In genomic region chr6:113019176-113019575, GRCh38 we compare ENCODE assay signal across 18 cellular contexts.
DNase-seq lines count a peak whose midpoint lies in the region; ATAC-seq, FAIRE-seq and TF ChIP-seq lines count a peak whose summit lies in the region.
"Had no signal": no experiment of that assay in that cellular context is flagged by ENCODE, and none has a peak within 500 bp of the region (broad histone marks: within the 10 kb centered on the region; RNA-seq: fewer than 3 reads in every experiment).

No MANE protein-coding gene starts in this region.

- no peaks in the 10 kb centered on the region for H3K79me2 ChIP-seq in endothelial cell of umbilical vein (ENCODE audit: control insufficient read depth, insufficient read depth, low read length)

- POLR2A ChIA-PET in endothelial cell of umbilical vein (lab: Charles Lee) = no interaction called here

- ATAC-seq in RWPE2 (ENCODE audit: low read depth) = no peak
- ATAC-seq: activated naive CD8-positive, alpha-beta T cell treated with anti-CD3 and anti-CD28 coated beads, Interleukin-2, amount 50 U/mL, for 24 hours; natural killer cell treated with Interleukin-12 subunit alpha and Interleukin-12 subunit beta and Interleukin-15 and Interleukin-18, amount 100 ng/mL, for 72 hours had no signal

- H2AFZ ChIP-seq in endothelial cell of umbilical vein (ENCODE audit: low read depth, low read length) = peak overlapping the region; percentile 97

- no peak for TF ChIP-seq POLR2A in endothelial cell of umbilical vein (IDR thresholded peaks at IDR 0.05; ENCODE audit: low read depth, low read length)

- 84% methylated on average over 3 of the region's 3 CpGs for WGBS in thymus

- peaks cover 19% of the 10 kb centered on the region for H3K4me1 Mint-ChIP-seq in nephron
- H3K4me1 Mint-ChIP-seq: activated naive CD8-positive, alpha-beta T cell treated with anti-CD3 and anti-CD28 coated beads, Interleukin-2, amount 50 U/mL, for 24 hours; IgD-negative memory B cell had no signal

- BruUV-seq in endothelial cell of umbilical vein (replicated peaks; lab: Mats Ljungman, UMichigan) = TSS peak; percentile 42

- H3K9me3 ChIP-seq in RWPE2 (ENCODE audit: severe bottlenecking) (no peaks in the 10 kb centered on the region), endothelial cell of umbilical vein (replicated peaks; ENCODE audit: control insufficient read depth, insufficient read depth, low read length) (no peaks in the 10 kb centered on the region), thymus (ENCODE audit: control insufficient read depth) (no peaks in the 10 kb centered on the region)
- H3K9me3 ChIP-seq: BE2C, Peyer's patch had no signal

- H3K27ac ChIP-seq in RWPE2 (ENCODE audit: poor library complexity, severe bottlenecking) = peak overlapping the region; percentile 50
- peak overlapping the region; percentile 96 for H3K27ac ChIP-seq in endothelial cell of umbilical vein (ENCODE audit: insufficient read depth, low read depth, low read length)
- peak overlapping the region; percentile 6 for H3K27ac ChIP-seq in thymus (ENCODE audit: low read depth)
- H3K27ac ChIP-seq: Peyer's patch had no signal

- DNase-seq in RWPE2 (ENCODE audit: low spot score) (no peak), endothelial cell of umbilical vein (ENCODE audit: low read depth, low spot score) (no peak), UCSD-AML1 (lab: John Stamatoyannopoulos, UW; ENCODE audit: unreplicated experiment) (no peak), CD1c-positive myeloid dendritic cell (ENCODE audit: extremely low spot score) (no peak), DMS153 treated with DMSO at 0.1 percent for 48 hours (lab: John Stamatoyannopoulos, UW; ENCODE audit: unreplicated experiment) (no peak)
- DNase-seq in activated T-cell treated with anti-CD3 and anti-CD28 coated beads, Interleukin-2, amount 50 U/mL, for 1 hour = no peak
- DNase-seq: activated naive CD8-positive, alpha-beta T cell treated with anti-CD3 and anti-CD28 coated beads, Interleukin-2, amount 50 U/mL, for 24 hours; activated T-cell treated with anti-CD3 and anti-CD28 coated beads for 4 hours; BE2C; DMS153; NCI-H146; NCI-H510A; Peyer's patch; stimulated activated CD4-positive, alpha-beta T cell treated with anti-CD3 and anti-CD28 coated beads, Interleukin-15, amount 100 ng/mL, for 24 hours had no signal

- H3K36me3 ChIP-seq in RWPE2 (ENCODE audit: low read depth) = no peaks in the 10 kb centered on the region
- no peaks in the 10 kb centered on the region for H3K36me3 ChIP-seq in endothelial cell of umbilical vein (ENCODE audit: control insufficient read depth in 2 of 2, extremely low read depth in 1 of 2, insufficient read depth in 2 of 2, low read length in 2 of 2)
- no peaks in the 10 kb centered on the region for H3K36me3 ChIP-seq in thymus (ENCODE audit: control insufficient read depth, insufficient read depth)
- H3K36me3 ChIP-seq: BE2C, Peyer's patch had no signal

- H4K20me1 ChIP-seq in endothelial cell of umbilical vein (replicated peaks; ENCODE audit: control insufficient read depth, extremely low read depth, insufficient read depth, low read length) = no peaks in the 10 kb centered on the region

- peak overlapping the region; percentile 79 for H3K9ac ChIP-seq in endothelial cell of umbilical vein (replicated peaks; ENCODE audit: extremely low read depth, insufficient read depth, low read length)

- no peaks in the 10 kb centered on the region for H3K27me3 Mint-ChIP-seq in nephron (ENCODE audit: low read depth)
- H3K27me3 Mint-ChIP-seq: activated naive CD8-positive, alpha-beta T cell treated with anti-CD3 and anti-CD28 coated beads, Interleukin-2, amount 50 U/mL, for 24 hours; natural killer cell treated with Interleukin-12 subunit alpha and Interleukin-12 subunit beta and Interleukin-15 and Interleukin-18, amount 100 ng/mL, for 72 hours had no signal

- peak overlapping the region; percentile 10 to 75 (median 70) for H3K27ac Mint-ChIP-seq in nephron
- H3K27ac Mint-ChIP-seq: activated naive CD8-positive, alpha-beta T cell treated with anti-CD3 and anti-CD28 coated beads, Interleukin-2, amount 50 U/mL, for 24 hours; IgD-negative memory B cell; natural killer cell treated with Interleukin-12 subunit alpha and Interleukin-12 subunit beta and Interleukin-15 and Interleukin-18, amount 100 ng/mL, for 72 hours had no signal

- no peaks in the 10 kb centered on the region for H3K27me3 ChIP-seq in RWPE2 (ENCODE audit: insufficient read depth, poor library complexity, severe bottlenecking)
- no peaks in the 10 kb centered on the region for H3K27me3 ChIP-seq in endothelial cell of umbilical vein (ENCODE audit: control insufficient read depth in 2 of 2, insufficient read depth in 2 of 2, low read length in 2 of 2)
- no peaks in the 10 kb centered on the region for H3K27me3 ChIP-seq in thymus (ENCODE audit: control insufficient read depth, insufficient read depth)
- H3K27me3 ChIP-seq: BE2C, Peyer's patch had no signal

- H3K4me2 ChIP-seq in endothelial cell of umbilical vein (ENCODE audit: insufficient read depth, low read length) = peak overlapping the region; percentile 77

- CTCF ChIA-PET in endothelial cell of umbilical vein (lab: Charles Lee) = interaction anchor here (1.0 kb wide), 1 partner anchor 840 kb away, joined by 3 read pairs; no protein-coding TSS in a partner anchor

- H3K4me3 Mint-ChIP-seq in nephron = no peak overlapping the region
- H3K4me3 Mint-ChIP-seq: activated naive CD8-positive, alpha-beta T cell treated with anti-CD3 and anti-CD28 coated beads, Interleukin-2, amount 50 U/mL, for 24 hours; IgD-negative memory B cell; natural killer cell treated with Interleukin-12 subunit alpha and Interleukin-12 subunit beta and Interleukin-15 and Interleukin-18, amount 100 ng/mL, for 72 hours had no signal

- H3K9me1 ChIP-seq in endothelial cell of umbilical vein (replicated peaks; ENCODE audit: control insufficient read depth, extremely low read depth, insufficient read depth, low read length) = no peaks in the 10 kb centered on the region

- TF ChIP-seq CTCF in RWPE2 (IDR thresholded peaks at IDR 0.05; ENCODE audit: poor library complexity, severe bottlenecking) (no peak), endothelial cell of umbilical vein (IDR thresholded peaks at IDR 0.05; ENCODE audit: extremely low read depth in 1 of 2, insufficient read depth in 1 of 2, low read depth in 1 of 2, low read length in 2 of 2) (no peak), nephron (IDR thresholded peaks at IDR 0.05; ENCODE audit: unreplicated experiment in 3 of 3) (no peak)

- no peak for FAIRE-seq in endothelial cell of umbilical vein (lab: Jason Lieb, UNC)

- H3K4me1 ChIP-seq in RWPE2 (ENCODE audit: insufficient read depth, poor library complexity, severe bottlenecking) = peaks cover 3% of the 10 kb centered on the region
- H3K4me1 ChIP-seq in endothelial cell of umbilical vein (ENCODE audit: control insufficient read depth, extremely low read depth, insufficient read depth, low read length) = peaks cover 24% of the 10 kb centered on the region
- H3K4me1 ChIP-seq in thymus (ENCODE audit: control insufficient read depth, insufficient read depth, low read length) = no peaks in the 10 kb centered on the region

- no peaks in the 10 kb centered on the region for H3K36me3 Mint-ChIP-seq in nephron (ENCODE audit: low read depth)
- H3K36me3 Mint-ChIP-seq: IgD-negative memory B cell; natural killer cell treated with Interleukin-12 subunit alpha and Interleukin-12 subunit beta and Interleukin-15 and Interleukin-18, amount 100 ng/mL, for 72 hours had no signal

- no peak overlapping the region for H3K4me3 ChIP-seq in RWPE2 (ENCODE audit: severe bottlenecking)
- H3K4me3 ChIP-seq in endothelial cell of umbilical vein (replicated peaks in 1 of 3; ENCODE audit: insufficient read depth in 1 of 3, low read depth in 1 of 3, low read length in 3 of 3) = no peak overlapping the region
- H3K4me3 ChIP-seq in thymus (ENCODE audit: low read length) = no peak overlapping the region
- H3K4me3 ChIP-seq: Peyer's patch had no signal

- intact Hi-C loops in endothelial cell of umbilical vein (cut with micrococcal nuclease) = loop anchor here (1.0 to 2.0 kb wide), 5 partner anchors 84 to 840 kb away; no protein-coding TSS in a partner anchor

- peaks cover 4% of the 10 kb centered on the region for H3K9me3 Mint-ChIP-seq in nephron

- dilution Hi-C loops in endothelial cell of umbilical vein (cut with MboI; ENCODE audit: extremely low pct_ligation_motif_present, low sequenced_read_pairs) = loop anchor here (25.0 kb wide), 1 partner anchor 893 kb away; no protein-coding TSS in a partner anchor

TF ChIP-seq in endothelial cell of umbilical vein, 7 proteins besides CTCF, POLR2A, EP300 and RAD21:
- no peak for TF ChIP-seq EZH2 (IDR thresholded peaks at IDR 0.05; ENCODE audit: borderline replicate concordance, low read depth, low read length, severe bottlenecking)
- no peak for TF ChIP-seq MYC (IDR thresholded peaks at IDR 0.05; ENCODE audit: low read depth, low read length)
- no peak for TF ChIP-seq JUN (IDR thresholded peaks at IDR 0.05; ENCODE audit: borderline replicate concordance, insufficient read depth, insufficient read length, low read depth)
- no peak for TF ChIP-seq MAX (IDR thresholded peaks at IDR 0.05; ENCODE audit: insufficient read depth, insufficient read length)
- TF ChIP-seq POLR2AphosphoS5 (IDR thresholded peaks at IDR 0.05; ENCODE audit: insufficient read depth, low read depth, low read length) = no peak
- TF ChIP-seq FOS (IDR thresholded peaks at IDR 0.05; ENCODE audit: borderline replicate concordance, insufficient read depth, low read length) = no peak
- TF ChIP-seq GATA2 (IDR thresholded peaks at IDR 0.05; ENCODE audit: insufficient read depth, insufficient read length, low read depth, low read length) = no peak

Comparison
In these comparisons a context has a peak if more than half of its experiments do, and no peak if none do; other contexts are left out.
1. H3K27ac ChIP-seq: peak in every context shown above with its lines; median percentile 96 in endothelial cell of umbilical vein; 50 in RWPE2; 6 in thymus.